In the genomic region with DNA sequence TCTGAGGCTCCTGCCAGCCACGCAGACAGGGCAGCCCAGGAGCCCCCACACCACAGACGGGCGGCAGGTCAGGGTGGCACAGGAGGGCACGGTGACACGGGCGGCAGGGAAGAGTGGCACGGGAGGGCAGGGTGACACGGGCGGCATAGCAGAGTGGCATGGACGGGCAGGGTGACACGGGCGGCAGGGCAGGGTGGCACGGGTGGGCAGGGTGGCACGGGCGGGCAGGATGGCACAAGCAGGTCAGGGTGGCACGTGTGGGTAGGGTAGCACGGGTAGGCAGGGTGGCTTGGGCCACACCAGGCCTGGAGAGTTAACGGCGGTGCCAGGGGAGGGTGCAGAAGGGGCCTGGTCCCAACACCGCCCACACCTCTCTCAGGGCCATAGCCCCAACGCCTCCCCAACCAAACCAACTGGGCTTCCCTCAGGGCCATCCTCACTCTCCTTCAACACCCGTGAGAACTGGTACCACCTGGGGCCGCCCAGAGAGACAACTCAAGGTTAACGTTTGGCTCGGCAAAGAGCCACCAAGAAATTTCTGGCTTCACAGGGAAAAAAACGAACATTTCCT, we compare ENCODE assay signal across 10 cellular contexts. TPM values are rescaled to one million over a fixed set of nuclear protein-coding genes. Genes with fewer than 3 reads are reported as not detected.
DNase-seq lines count a peak whose midpoint lies in the region; ATAC-seq, FAIRE-seq and TF ChIP-seq lines count a peak whose summit lies in the region.
"Had no signal": no experiment of that assay in that cellular context is flagged by ENCODE, and none has a peak within 500 bp of the region (broad histone marks: within the 10 kb centered on the region; RNA-seq: fewer than 3 reads in every experiment).

No MANE protein-coding gene starts in this region.

- no TSS peak for BruUV-seq in GM12878 (replicated peaks; lab: Mats Ljungman, UMichigan)

- SMC1A ChIA-PET in GM12878 (lab: Charles Lee; ENCODE audit: uncharacterized antibody, unreplicated experiment) = interaction anchor here (1.3 to 1.9 kb wide), 2 partner anchors 26 to 78 kb away, joined by 3 to 5 read pairs; no protein-coding TSS in a partner anchor

- TF ChIP-seq RAD21 in GM12878 (IDR thresholded peaks at IDR 0.05; ENCODE audit: insufficient read depth, low read depth, low read length) = no peak

- peaks cover 4 to 15% of the 10 kb centered on the region in 2 experiments; a peak in 3 of 4 replicates for H3K36me3 ChIP-seq in GM12878 (ENCODE audit: control insufficient read depth in 2 of 2, insufficient read depth in 2 of 2, low read length in 1 of 2)
- H3K36me3 ChIP-seq in uterus = no peaks in the 10 kb centered on the region

- TF ChIP-seq EP300 in GM12878 (IDR thresholded peaks at IDR 0.05; ENCODE audit: borderline replicate concordance in 1 of 2, control insufficient read depth in 1 of 2, low read depth in 2 of 2, low read length in 2 of 2) = no peak

- intact Hi-C loops in GM12878 (cut with micrococcal nuclease; ENCODE audit: unreplicated experiment) (loop anchor here (1.0 to 5.0 kb wide), 5 partner anchors 26 to 113 kb away; no protein-coding TSS in a partner anchor), uterus (cut with DNase I; ENCODE audit: low total_unique reads) (loop anchor here (5.0 kb wide), 3 partner anchors 33 to 102 kb away; partner anchors contain the start of gene UVSSA)

- no peak for TF ChIP-seq CTCF in GM12878 (IDR thresholded peaks at IDR 0.05 in 2 of 3, conservative IDR thresholded peaks at IDR 0.05 in 1 of 3; ENCODE audit: control insufficient read depth in 2 of 3, extremely low read depth in 1 of 3, insufficient read depth in 1 of 3, low read depth in 3 of 3, low read length in 3 of 3)
- no peak for TF ChIP-seq CTCF in mesothelial cell of epicardium (IDR thresholded peaks at IDR 0.05; ENCODE audit: unreplicated experiment)
- no peak for TF ChIP-seq CTCF in uterus (IDR thresholded peaks at IDR 0.05)

- H2AFZ ChIP-seq in GM12878 (ENCODE audit: control insufficient read depth, low read depth, low read length) = no peak overlapping the region

- peaks cover 13% of the 10 kb centered on the region for H3K36me3 Mint-ChIP-seq in mesothelial cell of epicardium

- peaks cover 27% of the 10 kb centered on the region for H3K4me1 Mint-ChIP-seq in mesothelial cell of epicardium

- WGBS in GM12878 (ENCODE audit: insufficient coverage, insufficient replicate concordance, low lambda C conversion rate, missing lambda C conversion rate) = 89% methylated on average over 18 of the region's 26 CpGs

- no peaks in the 10 kb centered on the region for H3K9me3 Mint-ChIP-seq in mesothelial cell of epicardium

- H4K20me1 ChIP-seq in GM12878 (ENCODE audit: control insufficient read depth, insufficient read depth) = peaks cover 7% of the 10 kb centered on the region; the same call in 1 of the 2 replicates

- FAIRE-seq in GM12878 (lab: Jason Lieb, UNC) = no peak

- RAD21 ChIA-PET in GM12878 (lab: Charles Lee; ENCODE audit: unreplicated experiment) = no interaction called here

- peak overlapping the region; percentile 95; the same call in 1 of the 2 replicates for H3K27ac ChIP-seq in GM12878 (ENCODE audit: control insufficient read depth, insufficient read depth)
- H3K27ac ChIP-seq in uterus = peak overlapping the region; percentile 95 to 97

- peak overlapping the region; percentile 56 for H3K27ac Mint-ChIP-seq in mesothelial cell of epicardium

- TF ChIP-seq POLR2A in GM12878 (IDR thresholded peaks at IDR 0.05; ENCODE audit: low read depth, low read length) (no peak), uterus (IDR thresholded peaks at IDR 0.05) (no peak)

- H3K27me3 ChIP-seq in GM12878 (replicated peaks in 1 of 2; ENCODE audit: control insufficient read depth in 2 of 2, insufficient read depth in 2 of 2, low read length in 1 of 2) = no peaks in the 10 kb centered on the region
- no peaks in the 10 kb centered on the region for H3K27me3 ChIP-seq in uterus

- H3K9me3 ChIP-seq in GM12878 (replicated peaks; ENCODE audit: control insufficient read depth, insufficient read depth, low read length) (no peaks in the 10 kb centered on the region), uterus (no peaks in the 10 kb centered on the region)

- no peaks in the 10 kb centered on the region for H3K27me3 Mint-ChIP-seq in mesothelial cell of epicardium (ENCODE audit: low read depth)

- H3K4me3 Mint-ChIP-seq in mesothelial cell of epicardium = peak overlapping the region; percentile 76

- in situ Hi-C loops in GM12878 (cut with MboI) = no loop called here
- in situ Hi-C loops in KBM-7 (cut with MboI; ENCODE audit: low pct_unique_long_range_greater_than_20kb, low sequenced_read_pairs) = no loop called here

- H3K4me3 ChIP-seq in GM12878 = peak overlapping the region; percentile 80; the same call in 1 of the 2 replicates
- H3K4me3 ChIP-seq in uterus = peak overlapping the region in 1 of 2 donors; percentile 12

- CTCF ChIA-PET in GM12878 (lab: Yijun Ruan, JAX) = interaction anchor here (0.6 kb wide), 1 partner anchor 101 kb away, joined by 3 read pairs; no protein-coding TSS in a partner anchor

- peak overlapping the region; percentile 98 for H3K4me2 ChIP-seq in GM12878 (ENCODE audit: control insufficient read depth, insufficient read depth)

- no peak overlapping the region for H3K9ac ChIP-seq in GM12878 (ENCODE audit: control insufficient read depth, insufficient read depth, low read length)

- H3K79me2 ChIP-seq in GM12878 (ENCODE audit: control insufficient read depth, insufficient read depth, low read length) = peaks cover 74% of the 10 kb centered on the region

- POLR2A ChIA-PET in GM12878 (lab: Charles Lee) = no interaction called here

- H3K4me1 ChIP-seq in GM12878 (ENCODE audit: control insufficient read depth, insufficient read depth, low read length) (peaks cover 21% of the 10 kb centered on the region), uterus (peaks cover 8 to 50% of the 10 kb centered on the region in 2 donors)

- DNase-seq in stimulated activated CD4-positive, alpha-beta T cell treated with anti-CD3 and anti-CD28 coated beads, Interleukin-4, amount 100 ng/mL, for 1 hour = peak; percentile 0
- DNase-seq in stimulated activated CD4-positive, alpha-beta T cell treated with anti-CD3 and anti-CD28 coated beads, Interleukin-4, amount 100 ng/mL, for 24 hours = no peak
- DNase-seq in GM12878 (ENCODE audit: low read depth, low spot score) = no peak
- peak; percentile 20 to 31 for DNase-seq in mesothelial cell of epicardium (ENCODE audit: low spot score in 2 of 2, unreplicated experiment in 2 of 2)
- no peak for DNase-seq in uterus
- DNase-seq in KBM-7 = no peak
- DNase-seq in NCI-H1105 treated with DMSO at 0.1 percent for 48 hours (lab: John Stamatoyannopoulos, UW) = no peak
- DNase-seq: NCI-H524 treated with DMSO at 0.1 percent for 48 hours; stimulated activated CD4-positive, alpha-beta T cell treated with anti-CD3 and anti-CD28 coated beads, Interleukin-4, amount 100 ng/mL, for 4 hours had no signal

- ATAC-seq in GM12878 = no peak
- no peak for ATAC-seq in GM21529 (IDR thresholded peaks at IDR 0.05; ENCODE audit: unreplicated experiment)

RNA-seq across cellular contexts. Expression of gene CTBP1, which starts 3.4 kb away (rescaled TPM):
- total RNA-seq in GM12878 (2013; cell fraction: nucleolus; rRNA removed) = 114 and 143 TPM in 2 replicates
- total RNA-seq in GM12878 (2014; rRNA removed) (143 and 160 TPM in 2 replicates), GM12878 (2014; rRNA removed; fragmentation: Illumina TruSeq; extraction: Trizol) (53.9 and 62.2 TPM in 2 replicates), GM12878 (2021) (182 TPM in 2 replicates), mesothelial cell of epicardium (186 to 194 TPM (median 192 TPM) in 3 replicates), uterus (100 to 1,000 TPM; 104 to 193 (median 162) TPM)
- 42.6 TPM for polyA plus RNA-seq in GM12878 (2011; ENCODE audit: low read depth)
- polyA plus RNA-seq in GM12878 (2011; rRNA removed) (59.1 and 78.2 TPM in 2 replicates), GM12878 (2014; fragmentation: Illumina TruSeq; extraction: Trizol) (45.1 and 63.9 TPM in 2 replicates), GM12878 (2014; fragmentation: Nextera tagmentation; extraction: Ambion mirVana) (10 to 100 TPM in 1 of 2 experiments, 1 to 10 TPM in 1; 7.4 to 21.2 TPM), GM12878 (2014; rRNA removed) (164 and 182 TPM in 2 replicates), GM12878 (2016; fragmentation: Nextera tagmentation; extraction: Ambion mirVana) (10 to 100 TPM; 36.8 to 43.1 TPM)
- polyA plus RNA-seq in GM12878 (2011; cell fraction: cytosol; rRNA removed) = 120 and 316 TPM in 2 replicates
- polyA plus RNA-seq in GM12878 (2011; cell fraction: nucleus; rRNA removed) = 515 and 586 TPM in 2 replicates
- polyA plus RNA-seq in GM12878 (2012) = 132 and 134 TPM in 2 replicates
- polyA minus RNA-seq in GM12878 (2011; rRNA and poly(A)+ RNA removed) = 94.5 and 212 TPM in 2 replicates
- 114 and 138 TPM in 2 replicates for polyA minus RNA-seq in GM12878 (2011; cell fraction: cytosol; rRNA and poly(A)+ RNA removed)
- polyA minus RNA-seq in GM12878 (2011; cell fraction: nucleus; rRNA and poly(A)+ RNA removed) = 50.2 and 76.5 TPM in 2 replicates

RNA-seq across cellular contexts. Expression of gene MAEA, which starts 44.1 kb away (rescaled TPM):
- total RNA-seq in GM12878 (2013; cell fraction: nucleolus; rRNA removed) = 57.4 and 73.6 TPM in 2 replicates
- total RNA-seq in GM12878 (2014; rRNA removed) (47.1 and 52.1 TPM in 2 replicates), GM12878 (2014; rRNA removed; fragmentation: Illumina TruSeq; extraction: Trizol) (19.2 and 23.9 TPM in 2 replicates), GM12878 (2021) (61.7 and 63.1 TPM in 2 replicates), mesothelial cell of epicardium (73.4 to 78.2 TPM (median 74.7 TPM) in 3 replicates), uterus (10 to 100 TPM; 32.3 to 70.7 (median 67.8) TPM)
- polyA plus RNA-seq in GM12878 (2011; ENCODE audit: low read depth) = 13.5 TPM
- polyA plus RNA-seq in GM12878 (2011; rRNA removed) (35.0 and 57.0 TPM in 2 replicates), GM12878 (2014; fragmentation: Illumina TruSeq; extraction: Trizol) (8.8 and 21.4 TPM in 2 replicates), GM12878 (2014; fragmentation: Nextera tagmentation; extraction: Ambion mirVana) (1 to 10 TPM; 3.6 to 7.5 TPM), GM12878 (2014; rRNA removed) (63.7 and 67.3 TPM in 2 replicates), GM12878 (2016; fragmentation: Nextera tagmentation; extraction: Ambion mirVana) (10 to 100 TPM; 63.6 to 67.1 TPM)
- 70.9 and 100 TPM in 2 replicates for polyA plus RNA-seq in GM12878 (2011; cell fraction: cytosol; rRNA removed)
- 236 and 285 TPM in 2 replicates for polyA plus RNA-seq in GM12878 (2011; cell fraction: nucleus; rRNA removed)
- 33.4 and 36.2 TPM in 2 replicates for polyA plus RNA-seq in GM12878 (2012)
- 27.7 and 52.1 TPM in 2 replicates for polyA minus RNA-seq in GM12878 (2011; rRNA and poly(A)+ RNA removed)
- 26.6 and 31.9 TPM in 2 replicates for polyA minus RNA-seq in GM12878 (2011; cell fraction: cytosol; rRNA and poly(A)+ RNA removed)
- 42.7 and 54.5 TPM in 2 replicates for polyA minus RNA-seq in GM12878 (2011; cell fraction: nucleus; rRNA and poly(A)+ RNA removed)

Comparison
In these comparisons a context has a peak if more than half of its experiments do, and no peak if none do; other contexts are left out.
1. DNase-seq: peak in stimulated activated CD4-positive, alpha-beta T cell treated with anti-CD3 and anti-CD28 coated beads, Interleukin-4, amount 100 ng/mL, for 1 hour (single experiment) and mesothelial cell of epicardium (2 of 2); none in stimulated activated CD4-positive, alpha-beta T cell treated with anti-CD3 and anti-CD28 coated beads, Interleukin-4, amount 100 ng/mL, for 24 hours (single experiment), GM12878 (single experiment), uterus (0 of 2), KBM-7 (single experiment) and NCI-H1105 treated with DMSO at 0.1 percent for 48 hours (single experiment).